In genomic region chr12:54032220-54032619, GRCh38 we compare ENCODE assay signal across 15 cellular contexts. TPM values are rescaled to one million over a fixed set of nuclear protein-coding genes. Genes with fewer than 3 reads are reported as not detected.
A peak's percentile ranks its signal among the peaks of the same experiment; 100 is the strongest.
DNase-seq lines count a peak whose midpoint lies in the region; ATAC-seq and TF ChIP-seq lines count a peak whose summit lies in the region.
"Had no signal": no experiment of that assay in that cellular context is flagged by ENCODE, and none has a peak within 500 bp of the region (broad histone marks: within the 10 kb centered on the region; RNA-seq: fewer than 3 reads in every experiment).

No MANE protein-coding gene starts in this region.

- H3K9me3 Mint-ChIP-seq in GM23338 (peaks cover 6% of the 10 kb centered on the region), natural killer cell (peaks cover 0 to 2% of the 10 kb centered on the region in 2 donors)
- H3K9me3 Mint-ChIP-seq in activated T-helper 1 cell treated with anti-CD3 and anti-CD28 coated beads, Interleukin-12 subunit alpha, Interleukin-12 subunit beta, Interleukin-2, Interleukin-4 antibody, amounts not matched to agents 30 ng/mL and 10 ng/mL and 1 ng/mL, durations not matched to agents 14 hours and 24 hours and 36 hours, result no peaks in the 10 kb centered on the region
- H3K9me3 Mint-ChIP-seq: stimulated activated naive CD8-positive, alpha-beta T cell treated with anti-CD3 and anti-CD28 coated beads, Interleukin-15, Interleukin-2, amounts not matched to agents 100 ng/mL and 50 ng/mL, for 24 hours had no signal

- ATAC-seq in GM23338, result no peak
- ATAC-seq in natural killer cell, result no peak
- ATAC-seq in HG03196 (IDR thresholded peaks at IDR 0.05; ENCODE audit: unreplicated experiment), result no peak
- no peak for ATAC-seq in GM19035 (IDR thresholded peaks at IDR 0.05; ENCODE audit: unreplicated experiment)

- H3K27ac ChIP-seq in 22Rv1, result peak overlapping the region; percentile 75; the same call in 1 of the 2 replicates
- H3K27ac ChIP-seq in GM23338 (ENCODE audit: low read depth), result no peak overlapping the region
- H3K27ac ChIP-seq: neutrophil had no signal

- H3K9me2 ChIP-seq in GM23338 (ENCODE audit: insufficient read depth), result no peaks in the 10 kb centered on the region

- no peak overlapping the region for H3K4me2 ChIP-seq in GM23338

- no peak overlapping the region for H2AFZ ChIP-seq in GM23338

- no peak for TF ChIP-seq CTCF in 22Rv1 (IDR thresholded peaks at IDR 0.05)
- TF ChIP-seq CTCF in GM23338 (conservative IDR thresholded peaks at IDR 0.05; ENCODE audit: low read depth in 2 of 2), result no peak
- no peak for TF ChIP-seq CTCF in natural killer cell (IDR thresholded peaks at IDR 0.05)

- intact Hi-C loops in activated T-helper 1 cell treated with anti-CD3 and anti-CD28 coated beads, Interleukin-12 subunit alpha, Interleukin-12 subunit beta, Interleukin-2, Interleukin-4 antibody, amounts not matched to agents 30 ng/mL and 10 ng/mL and 1 ng/mL, durations not matched to agents 14 hours and 24 hours and 36 hours (cut with micrococcal nuclease), result loop anchor here (1.0 to 5.0 kb wide), 6 partner anchors 13 to 169 kb away; no protein-coding TSS in a partner anchor
- intact Hi-C loops in natural killer cell (cut with micrococcal nuclease), result loop anchor here (1.0 to 10.0 kb wide), 4 partner anchors 15 to 159 kb away; no protein-coding TSS in a partner anchor

- H3K4me3 Mint-ChIP-seq in GM23338, result no peak overlapping the region
- H3K4me3 Mint-ChIP-seq in activated T-helper 1 cell treated with anti-CD3 and anti-CD28 coated beads, Interleukin-12 subunit alpha, Interleukin-12 subunit beta, Interleukin-2, Interleukin-4 antibody, amounts not matched to agents 30 ng/mL and 10 ng/mL and 1 ng/mL, durations not matched to agents 14 hours and 24 hours and 36 hours, result no peak overlapping the region
- H3K4me3 Mint-ChIP-seq in natural killer cell, result peak overlapping the region; percentile 88

- peaks cover 24% of the 10 kb centered on the region for H3K4me1 Mint-ChIP-seq in GM23338
- H3K4me1 Mint-ChIP-seq in activated T-helper 1 cell treated with anti-CD3 and anti-CD28 coated beads, Interleukin-12 subunit alpha, Interleukin-12 subunit beta, Interleukin-2, Interleukin-4 antibody, amounts not matched to agents 30 ng/mL and 10 ng/mL and 1 ng/mL, durations not matched to agents 14 hours and 24 hours and 36 hours (ENCODE audit: low read depth), result peaks cover 20% of the 10 kb centered on the region
- H3K4me1 Mint-ChIP-seq in natural killer cell, result peaks cover 23 to 27% of the 10 kb centered on the region in 2 donors

- H3K36me3 Mint-ChIP-seq in GM23338 (ENCODE audit: low read depth) (no peaks in the 10 kb centered on the region; the same call in 2 of the 3 replicates), natural killer cell (no peaks in the 10 kb centered on the region)
- no peaks in the 10 kb centered on the region for H3K36me3 Mint-ChIP-seq in activated T-helper 1 cell treated with anti-CD3 and anti-CD28 coated beads, Interleukin-12 subunit alpha, Interleukin-12 subunit beta, Interleukin-2, Interleukin-4 antibody, amounts not matched to agents 30 ng/mL and 10 ng/mL and 1 ng/mL, durations not matched to agents 14 hours and 24 hours and 36 hours (ENCODE audit: low read depth)
- H3K36me3 Mint-ChIP-seq: CD8-positive, alpha-beta memory T cell; T-cell had no signal

- peaks cover 96% of the 10 kb centered on the region for H3K27me3 Mint-ChIP-seq in GM23338 (ENCODE audit: insufficient read depth, low read depth, poor library complexity)
- H3K27me3 Mint-ChIP-seq in activated T-helper 1 cell treated with anti-CD3 and anti-CD28 coated beads, Interleukin-12 subunit alpha, Interleukin-12 subunit beta, Interleukin-2, Interleukin-4 antibody, amounts not matched to agents 30 ng/mL and 10 ng/mL and 1 ng/mL, durations not matched to agents 14 hours and 24 hours and 36 hours (ENCODE audit: insufficient read depth), result peaks cover 79% of the 10 kb centered on the region
- peaks cover 76 to 91% of the 10 kb centered on the region in 2 donors for H3K27me3 Mint-ChIP-seq in natural killer cell (ENCODE audit: low read depth in 2 of 2)

- peaks cover 100% of the 10 kb centered on the region for H3K27me3 ChIP-seq in GM23338 (ENCODE audit: insufficient read depth)

- no peaks in the 10 kb centered on the region for H3K79me2 ChIP-seq in GM23338 (replicated peaks; ENCODE audit: insufficient read depth)

- no peak overlapping the region for H3K4me3 ChIP-seq in GM23338

- DNase-seq in GM23338 (ENCODE audit: low spot score) (no peak), natural killer cell (no peak), NCI-H524 (lab: John Stamatoyannopoulos, UW) (no peak), GM19240 (ENCODE audit: insufficient read length, low spot score) (no peak)
- no peak for DNase-seq in activated T-helper 1 cell treated with anti-CD3 and anti-CD28 coated beads, Interleukin-12 subunit alpha, Interleukin-12 subunit beta, Interleukin-2, Interleukin-4 antibody, amounts not matched to agents 30 ng/mL and 10 ng/mL and 1 ng/mL, durations not matched to agents 14 hours and 24 hours and 36 hours (ENCODE audit: low spot score)

- no peaks in the 10 kb centered on the region for H3K36me3 ChIP-seq in GM23338 (ENCODE audit: insufficient read depth)
- H3K36me3 ChIP-seq: neutrophil had no signal

- peaks cover 31% of the 10 kb centered on the region for H4K20me1 ChIP-seq in GM23338 (replicated peaks; ENCODE audit: insufficient read depth)

- H3K4me1 ChIP-seq in GM23338 (ENCODE audit: insufficient read depth), result peaks cover 33% of the 10 kb centered on the region

- H3F3A ChIP-seq in GM23338 (replicated peaks; ENCODE audit: low read depth), result peaks cover 31% of the 10 kb centered on the region; the same call in 1 of the 2 replicates

- no peak overlapping the region for H3K27ac Mint-ChIP-seq in GM23338
- H3K27ac Mint-ChIP-seq in activated T-helper 1 cell treated with anti-CD3 and anti-CD28 coated beads, Interleukin-12 subunit alpha, Interleukin-12 subunit beta, Interleukin-2, Interleukin-4 antibody, amounts not matched to agents 30 ng/mL and 10 ng/mL and 1 ng/mL, durations not matched to agents 14 hours and 24 hours and 36 hours, result peak overlapping the region; percentile 10
- no peak overlapping the region for H3K27ac Mint-ChIP-seq in natural killer cell
- H3K27ac Mint-ChIP-seq: stimulated activated naive CD8-positive, alpha-beta T cell treated with anti-CD3 and anti-CD28 coated beads, Interleukin-15, Interleukin-2, amounts not matched to agents 100 ng/mL and 50 ng/mL, for 24 hours; T-cell had no signal

TF ChIP-seq in GM23338, 12 proteins besides CTCF, POLR2A, EP300 and RAD21:
- TF ChIP-seq EZH2phosphoT487 (IDR thresholded peaks at IDR 0.05; ENCODE audit: unreplicated experiment), result no peak
- TF ChIP-seq EZH2 (IDR thresholded peaks at IDR 0.05; ENCODE audit: low read depth, unreplicated experiment), result peak; percentile 46

RNA-seq across cellular contexts. Expression of gene HOXC5, which starts 0.6 kb away (rescaled TPM):
- not detected in 2 replicates for total RNA-seq in GM23338 (2014; rRNA removed; shearing (Covaris generic))
- polyA plus RNA-seq in GM23338 (2016; fragmentation: Nextera tagmentation; extraction: Ambion mirVana), result not detected in 2 replicates
- total RNA-seq in activated T-helper 1 cell treated with anti-CD3 and anti-CD28 coated beads, Interleukin-12 subunit alpha, Interleukin-12 subunit beta, Interleukin-2, Interleukin-4 antibody, amounts not matched to agents 30 ng/mL and 10 ng/mL and 1 ng/mL, durations not matched to agents 14 hours and 24 hours and 36 hours, result not detected in 2 replicates
- total RNA-seq in natural killer cell, result under 1 TPM in 1 of 3 donors, not detected in 2; 0.20 TPM
- total RNA-seq: CD8-positive, alpha-beta memory T cell; IMR-90; right cardiac atrium; T-cell had no signal
- polyA plus RNA-seq: AG04450; CD8-positive, alpha-beta memory T cell; IMR-90 had no signal

RNA-seq across cellular contexts. Expression of gene HOXC6, which starts 4.0 kb away (rescaled TPM):
- total RNA-seq in GM23338 (2014; rRNA removed; shearing (Covaris generic)), result not detected in 2 replicates
- not detected in 2 replicates for polyA plus RNA-seq in GM23338 (2016; fragmentation: Nextera tagmentation; extraction: Ambion mirVana)
- total RNA-seq in activated T-helper 1 cell treated with anti-CD3 and anti-CD28 coated beads, Interleukin-12 subunit alpha, Interleukin-12 subunit beta, Interleukin-2, Interleukin-4 antibody, amounts not matched to agents 30 ng/mL and 10 ng/mL and 1 ng/mL, durations not matched to agents 14 hours and 24 hours and 36 hours, result not detected in 2 replicates
- total RNA-seq in natural killer cell, result not detected
- total RNA-seq: CD8-positive, alpha-beta memory T cell; IMR-90; T-cell had no signal
- polyA plus RNA-seq: CD8-positive, alpha-beta memory T cell had no signal

RNA-seq across cellular contexts. Expression of gene HOXC4, which starts 21.4 kb away (rescaled TPM):
- not detected in 2 replicates for total RNA-seq in GM23338 (2014; rRNA removed; shearing (Covaris generic))
- not detected in 2 replicates for polyA plus RNA-seq in GM23338 (2016; fragmentation: Nextera tagmentation; extraction: Ambion mirVana)
- total RNA-seq in activated T-helper 1 cell treated with anti-CD3 and anti-CD28 coated beads, Interleukin-12 subunit alpha, Interleukin-12 subunit beta, Interleukin-2, Interleukin-4 antibody, amounts not matched to agents 30 ng/mL and 10 ng/mL and 1 ng/mL, durations not matched to agents 14 hours and 24 hours and 36 hours, result not detected in 2 replicates
- 1 to 10 TPM in 2 of 3 donors, under 1 TPM in 1; 0.95 to 3.2 (median 1.8) TPM for total RNA-seq in natural killer cell
- polyA plus RNA-seq: AG04450 had no signal

RNA-seq across cellular contexts. Expression of gene HOXC8, which starts 23.4 kb away (rescaled TPM):
- total RNA-seq in GM23338 (2014; rRNA removed; shearing (Covaris generic)), result not detected in 2 replicates
- not detected in 2 replicates for polyA plus RNA-seq in GM23338 (2016; fragmentation: Nextera tagmentation; extraction: Ambion mirVana)
- not detected in 2 replicates for total RNA-seq in activated T-helper 1 cell treated with anti-CD3 and anti-CD28 coated beads, Interleukin-12 subunit alpha, Interleukin-12 subunit beta, Interleukin-2, Interleukin-4 antibody, amounts not matched to agents 30 ng/mL and 10 ng/mL and 1 ng/mL, durations not matched to agents 14 hours and 24 hours and 36 hours
- total RNA-seq in natural killer cell, result not detected
- total RNA-seq: CD8-positive, alpha-beta memory T cell; right cardiac atrium; T-cell had no signal
- polyA plus RNA-seq: CD8-positive, alpha-beta memory T cell; right cardiac atrium had no signal

RNA-seq across cellular contexts. Expression of gene HOXC9, which starts 32.3 kb away (rescaled TPM):
- not detected in 2 replicates for total RNA-seq in GM23338 (2014; rRNA removed; shearing (Covaris generic))
- not detected in 2 replicates for polyA plus RNA-seq in GM23338 (2016; fragmentation: Nextera tagmentation; extraction: Ambion mirVana)
- total RNA-seq in activated T-helper 1 cell treated with anti-CD3 and anti-CD28 coated beads, Interleukin-12 subunit alpha, Interleukin-12 subunit beta, Interleukin-2, Interleukin-4 antibody, amounts not matched to agents 30 ng/mL and 10 ng/mL and 1 ng/mL, durations not matched to agents 14 hours and 24 hours and 36 hours, result not detected in 2 replicates
- not detected for total RNA-seq in natural killer cell
- total RNA-seq: CD8-positive, alpha-beta memory T cell; IMR-90; T-cell had no signal
- polyA plus RNA-seq: AG04450; CD8-positive, alpha-beta memory T cell; right cardiac atrium had no signal
